In the genomic region with DNA sequence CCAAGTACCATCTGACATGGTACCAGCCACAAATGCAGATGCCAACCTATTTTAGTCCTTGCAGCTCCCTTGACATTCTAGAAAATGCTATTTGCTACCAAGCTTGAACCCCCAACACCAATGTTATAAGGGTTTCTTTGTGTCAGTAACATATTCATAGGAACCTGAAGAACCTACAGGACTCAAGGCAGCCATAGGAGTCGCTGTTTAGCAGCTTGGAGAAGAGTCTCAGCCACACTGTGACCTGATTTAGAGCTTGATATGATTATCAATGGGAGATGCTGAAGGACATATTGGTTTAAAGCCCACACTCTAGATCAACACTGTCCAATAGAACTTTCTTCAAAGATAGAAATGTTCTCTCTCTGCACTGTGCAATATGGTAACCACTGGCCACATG, we compare ENCODE assay signal across 1 cellular context.
TF ChIP-seq lines count a peak whose summit lies in the region.

No MANE protein-coding gene starts in this region.

TF ChIP-seq in SK-N-SH treated with all-trans-retinoic acid at 6 μM for 48 hours, 23 proteins besides CTCF, POLR2A, EP300 and RAD21 (continued from another document):
- TF ChIP-seq, protein P1, sequence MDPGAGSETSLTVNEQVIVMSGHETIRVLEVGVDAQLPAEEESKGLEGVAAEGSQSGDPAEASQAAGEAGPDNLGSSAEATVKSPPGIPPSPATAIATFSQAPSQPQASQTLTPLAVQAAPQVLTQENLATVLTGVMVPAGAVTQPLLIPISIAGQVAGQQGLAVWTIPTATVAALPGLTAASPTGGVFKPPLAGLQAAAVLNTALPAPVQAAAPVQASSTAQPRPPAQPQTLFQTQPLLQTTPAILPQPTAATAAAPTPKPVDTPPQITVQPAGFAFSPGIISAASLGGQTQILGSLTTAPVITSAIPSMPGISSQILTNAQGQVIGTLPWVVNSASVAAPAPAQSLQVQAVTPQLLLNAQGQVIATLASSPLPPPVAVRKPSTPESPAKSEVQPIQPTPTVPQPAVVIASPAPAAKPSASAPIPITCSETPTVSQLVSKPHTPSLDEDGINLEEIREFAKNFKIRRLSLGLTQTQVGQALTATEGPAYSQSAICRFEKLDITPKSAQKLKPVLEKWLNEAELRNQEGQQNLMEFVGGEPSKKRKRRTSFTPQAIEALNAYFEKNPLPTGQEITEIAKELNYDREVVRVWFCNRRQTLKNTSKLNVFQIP (CRISPR knock-in tag; IDR thresholded peaks at IDR 0.05; ENCODE audit: borderline replicate concordance, low read depth): no peak
- TF ChIP-seq ZNF565 (CRISPR knock-in tag; conservative IDR thresholded peaks at IDR 0.05; ENCODE audit: low read depth): no peak
- TF ChIP-seq OSR1 (CRISPR knock-in tag; IDR thresholded peaks at IDR 0.05): no peak
- TF ChIP-seq, protein P2, sequence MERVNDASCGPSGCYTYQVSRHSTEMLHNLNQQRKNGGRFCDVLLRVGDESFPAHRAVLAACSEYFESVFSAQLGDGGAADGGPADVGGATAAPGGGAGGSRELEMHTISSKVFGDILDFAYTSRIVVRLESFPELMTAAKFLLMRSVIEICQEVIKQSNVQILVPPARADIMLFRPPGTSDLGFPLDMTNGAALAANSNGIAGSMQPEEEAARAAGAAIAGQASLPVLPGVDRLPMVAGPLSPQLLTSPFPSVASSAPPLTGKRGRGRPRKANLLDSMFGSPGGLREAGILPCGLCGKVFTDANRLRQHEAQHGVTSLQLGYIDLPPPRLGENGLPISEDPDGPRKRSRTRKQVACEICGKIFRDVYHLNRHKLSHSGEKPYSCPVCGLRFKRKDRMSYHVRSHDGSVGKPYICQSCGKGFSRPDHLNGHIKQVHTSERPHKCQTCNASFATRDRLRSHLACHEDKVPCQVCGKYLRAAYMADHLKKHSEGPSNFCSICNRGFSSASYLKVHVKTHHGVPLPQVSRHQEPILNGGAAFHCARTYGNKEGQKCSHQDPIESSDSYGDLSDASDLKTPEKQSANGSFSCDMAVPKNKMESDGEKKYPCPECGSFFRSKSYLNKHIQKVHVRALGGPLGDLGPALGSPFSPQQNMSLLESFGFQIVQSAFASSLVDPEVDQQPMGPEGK (CRISPR knock-in tag; IDR thresholded peaks at IDR 0.05; ENCODE audit: borderline replicate concordance): no peak
- TF ChIP-seq ZNF70 (CRISPR knock-in tag; IDR thresholded peaks at IDR 0.05): no peak
- TF ChIP-seq RARB (CRISPR knock-in tag; IDR thresholded peaks at IDR 0.05): no peak
- no peak for TF ChIP-seq ARNTL (CRISPR knock-in tag; IDR thresholded peaks at IDR 0.05; ENCODE audit: borderline replicate concordance, low read depth)
- TF ChIP-seq, protein P3, sequence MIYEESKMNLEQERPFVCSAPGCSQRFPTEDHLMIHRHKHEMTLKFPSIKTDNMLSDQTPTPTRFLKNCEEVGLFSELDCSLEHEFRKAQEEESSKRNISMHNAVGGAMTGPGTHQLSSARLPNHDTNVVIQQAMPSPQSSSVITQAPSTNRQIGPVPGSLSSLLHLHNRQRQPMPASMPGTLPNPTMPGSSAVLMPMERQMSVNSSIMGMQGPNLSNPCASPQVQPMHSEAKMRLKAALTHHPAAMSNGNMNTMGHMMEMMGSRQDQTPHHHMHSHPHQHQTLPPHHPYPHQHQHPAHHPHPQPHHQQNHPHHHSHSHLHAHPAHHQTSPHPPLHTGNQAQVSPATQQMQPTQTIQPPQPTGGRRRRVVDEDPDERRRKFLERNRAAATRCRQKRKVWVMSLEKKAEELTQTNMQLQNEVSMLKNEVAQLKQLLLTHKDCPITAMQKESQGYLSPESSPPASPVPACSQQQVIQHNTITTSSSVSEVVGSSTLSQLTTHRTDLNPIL (CRISPR knock-in tag; IDR thresholded peaks at IDR 0.05; ENCODE audit: low read depth): no peak
- TF ChIP-seq ZFP30 (CRISPR knock-in tag; IDR thresholded peaks at IDR 0.05): no peak
- TF ChIP-seq TOX (CRISPR knock-in tag; IDR thresholded peaks at IDR 0.05; ENCODE audit: borderline replicate concordance): no peak
- no peak for TF ChIP-seq TCF4 (CRISPR knock-in tag; IDR thresholded peaks at IDR 0.05; ENCODE audit: borderline replicate concordance)
